Comparison of ENCODE assay signal across 8 cellular contexts in the genomic region with DNA sequence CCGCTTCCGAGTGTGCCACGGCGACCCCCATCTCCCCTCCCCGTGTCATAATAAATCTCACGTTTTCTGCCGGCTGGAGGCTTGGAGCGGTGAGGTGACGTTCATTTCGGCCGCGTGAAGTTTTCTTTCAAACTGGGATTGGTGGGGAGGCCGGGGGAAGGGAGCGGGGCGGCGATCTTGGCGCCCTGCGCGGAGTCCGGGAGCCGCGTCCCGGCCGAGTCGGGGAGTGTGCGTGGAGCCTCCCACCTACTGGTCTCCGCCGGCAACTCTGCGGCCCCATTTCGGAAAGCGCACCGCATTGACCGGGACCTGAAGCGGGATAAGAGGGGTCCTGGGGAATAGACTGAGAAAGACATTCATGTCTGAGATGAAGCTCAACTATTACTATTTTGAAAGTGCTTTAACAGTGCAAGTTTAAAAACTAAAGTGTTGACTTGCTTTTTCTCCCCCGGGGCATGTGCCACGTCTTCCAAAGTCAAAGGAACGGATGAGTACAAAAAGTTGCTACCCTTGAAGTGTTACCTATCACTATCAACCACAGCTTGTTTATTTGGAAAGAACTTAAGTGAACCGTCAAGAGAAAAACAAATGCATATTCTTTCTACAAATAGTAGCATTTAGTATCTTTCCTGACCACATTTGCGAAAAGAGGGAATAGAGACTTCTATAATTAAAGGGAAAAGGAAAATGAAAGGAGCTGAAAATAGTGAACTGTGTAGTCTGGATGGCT. TPM values are rescaled to one million over a fixed set of nuclear protein-coding genes. Genes with fewer than 3 reads are reported as not detected.
A peak's percentile ranks its signal among the peaks of the same experiment; 100 is the strongest.
DNase-seq lines count a peak whose midpoint lies in the region; FAIRE-seq and TF ChIP-seq lines count a peak whose summit lies in the region.

No MANE protein-coding gene starts in this region.

- H3K4me3 ChIP-seq in WI38 (ENCODE audit: low read depth, low read length) (peak overlapping the region; percentile 76), epithelial cell of esophagus (ENCODE audit: low read length) (peak overlapping the region; percentile 69)

- H3K27ac Mint-ChIP-seq in activated CD4-positive, alpha-beta T cell treated with anti-CD3 and anti-CD28 coated beads, Interleukin-2, amount 10 ng/mL, durations not matched to agents 24 days and 14 days = no peak overlapping the region

- peaks cover 28% of the 10 kb centered on the region for H3K4me1 Mint-ChIP-seq in activated CD4-positive, alpha-beta T cell treated with anti-CD3 and anti-CD28 coated beads, Interleukin-2, amount 10 ng/mL, durations not matched to agents 24 days and 14 days

- peak overlapping the region; percentile 88 for H3K4me3 Mint-ChIP-seq in activated CD4-positive, alpha-beta T cell treated with anti-CD3 and anti-CD28 coated beads, Interleukin-2, amount 10 ng/mL, durations not matched to agents 24 days and 14 days

- TF ChIP-seq CTCF in WI38 (IDR thresholded peaks at IDR 0.05; ENCODE audit: low read depth, low read length) (peak; percentile 28), epithelial cell of esophagus (IDR thresholded peaks at IDR 0.05; ENCODE audit: insufficient read depth, low read depth, low read length, missing control alignments) (peak; percentile 47)

- H3K27me3 Mint-ChIP-seq in activated CD4-positive, alpha-beta T cell treated with anti-CD3 and anti-CD28 coated beads, Interleukin-2, amount 10 ng/mL, durations not matched to agents 24 days and 14 days = peaks cover 58% of the 10 kb centered on the region

- no peak for TF ChIP-seq POLR2A in H54 (IDR thresholded peaks at IDR 0.05; ENCODE audit: low read depth, low read length)

- H3K36me3 Mint-ChIP-seq in activated CD4-positive, alpha-beta T cell treated with anti-CD3 and anti-CD28 coated beads, Interleukin-2, amount 10 ng/mL, durations not matched to agents 24 days and 14 days (ENCODE audit: low read depth) = no peaks in the 10 kb centered on the region

- H3K9me3 Mint-ChIP-seq in activated CD4-positive, alpha-beta T cell treated with anti-CD3 and anti-CD28 coated beads, Interleukin-2, amount 10 ng/mL, durations not matched to agents 24 days and 14 days = no peaks in the 10 kb centered on the region

- peak; percentile 71 for DNase-seq in activated CD4-positive, alpha-beta T cell treated with anti-CD3 and anti-CD28 coated beads, Interleukin-2, amount 10 ng/mL, durations not matched to agents 24 days and 14 days
- no peak for DNase-seq in activated CD4-positive, alpha-beta T cell treated with anti-CD3 and anti-CD28 coated beads, Interleukin-2, amount 50 U/mL, for 4 hours
- DNase-seq in H54 (ENCODE audit: insufficient read length, low spot score) (peak; percentile 45), LoVo (ENCODE audit: low spot score) (peak; percentile 29), epithelial cell of esophagus (ENCODE audit: low read depth) (peak; percentile 73), midbrain (lab: John Stamatoyannopoulos, UW) (peak; percentile 78), stromal cell of bone marrow (ENCODE audit: low read depth) (peak; percentile 45)

- intact Hi-C loops in activated CD4-positive, alpha-beta T cell treated with anti-CD3 and anti-CD28 coated beads, Interleukin-2, amount 10 ng/mL, durations not matched to agents 24 days and 14 days (cut with micrococcal nuclease) = loop anchor here (2.0 to 5.0 kb wide), 3 partner anchors 130 to 613 kb away; a partner anchor contains a TSS

- FAIRE-seq in H54 (lab: Jason Lieb, UNC) = peak; percentile 6

RNA-seq across cellular contexts. Expression of a gene that starts 0.8 kb away (rescaled TPM):
- total RNA-seq in activated CD4-positive, alpha-beta T cell treated with anti-CD3 and anti-CD28 coated beads, Interleukin-2, amount 10 ng/mL, durations not matched to agents 24 days and 14 days = 1.7 and 1.9 TPM in 2 replicates

Comparison
In these comparisons a context has a peak if more than half of its experiments do, and no peak if none do; other contexts are left out.
1. DNase-seq: peak in activated CD4-positive, alpha-beta T cell treated with anti-CD3 and anti-CD28 coated beads, Interleukin-2, amount 10 ng/mL, durations not matched to agents 24 days and 14 days (single experiment), H54 (single experiment), LoVo (single experiment), epithelial cell of esophagus (single experiment), midbrain (single experiment) and stromal cell of bone marrow (single experiment); none in activated CD4-positive, alpha-beta T cell treated with anti-CD3 and anti-CD28 coated beads, Interleukin-2, amount 50 U/mL, for 4 hours (0 of 2).